In the genomic region with DNA sequence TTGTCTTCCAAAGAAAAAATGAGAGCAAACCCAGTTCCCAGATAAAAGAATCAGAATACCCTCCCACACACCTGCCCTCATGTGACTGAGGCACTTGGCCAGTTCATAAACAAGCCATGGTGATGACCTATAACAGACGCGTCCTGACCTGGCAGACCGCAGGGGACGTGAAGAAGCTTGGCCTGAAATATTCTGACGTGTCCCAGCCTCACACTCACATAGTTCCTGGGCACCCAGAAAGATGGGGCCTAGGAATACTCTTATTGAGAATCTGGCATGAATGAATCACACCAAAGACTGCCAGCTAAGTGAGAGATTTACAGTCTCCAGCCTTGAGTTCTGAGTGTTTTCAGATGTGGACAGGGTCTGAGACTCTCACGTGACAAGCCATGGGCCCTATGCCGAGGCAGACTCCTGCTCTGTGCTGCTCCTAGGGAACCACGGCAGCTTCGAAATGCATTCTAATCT, we compare ENCODE assay signal across 1 cellular context.
TF ChIP-seq lines count a peak whose summit lies in the region.

No MANE protein-coding gene starts in this region.

TF ChIP-seq in SK-N-SH treated with all-trans-retinoic acid at 6 μM for 48 hours, 23 proteins besides CTCF, POLR2A, EP300 and RAD21 (continued from another document):
- TF ChIP-seq, protein P1, sequence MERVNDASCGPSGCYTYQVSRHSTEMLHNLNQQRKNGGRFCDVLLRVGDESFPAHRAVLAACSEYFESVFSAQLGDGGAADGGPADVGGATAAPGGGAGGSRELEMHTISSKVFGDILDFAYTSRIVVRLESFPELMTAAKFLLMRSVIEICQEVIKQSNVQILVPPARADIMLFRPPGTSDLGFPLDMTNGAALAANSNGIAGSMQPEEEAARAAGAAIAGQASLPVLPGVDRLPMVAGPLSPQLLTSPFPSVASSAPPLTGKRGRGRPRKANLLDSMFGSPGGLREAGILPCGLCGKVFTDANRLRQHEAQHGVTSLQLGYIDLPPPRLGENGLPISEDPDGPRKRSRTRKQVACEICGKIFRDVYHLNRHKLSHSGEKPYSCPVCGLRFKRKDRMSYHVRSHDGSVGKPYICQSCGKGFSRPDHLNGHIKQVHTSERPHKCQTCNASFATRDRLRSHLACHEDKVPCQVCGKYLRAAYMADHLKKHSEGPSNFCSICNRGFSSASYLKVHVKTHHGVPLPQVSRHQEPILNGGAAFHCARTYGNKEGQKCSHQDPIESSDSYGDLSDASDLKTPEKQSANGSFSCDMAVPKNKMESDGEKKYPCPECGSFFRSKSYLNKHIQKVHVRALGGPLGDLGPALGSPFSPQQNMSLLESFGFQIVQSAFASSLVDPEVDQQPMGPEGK (CRISPR knock-in tag; IDR thresholded peaks at IDR 0.05; ENCODE audit: borderline replicate concordance): peak; percentile 14; the same call in 1 of the 2 replicates
- TF ChIP-seq TSHZ2 (CRISPR knock-in tag; IDR thresholded peaks at IDR 0.05): no peak
